8 cellular contexts compared by ENCODE assay signal in genomic region chr18:77983270-77983669, GRCh38.
"Had no signal": no experiment of that assay in that cellular context is flagged by ENCODE, and none has a peak within 500 bp of the region (broad histone marks: within the 10 kb centered on the region; RNA-seq: fewer than 3 reads in every experiment).

No MANE protein-coding gene starts in this region.

- FAIRE-seq: G401.6, GM12878, GM12891, GM12892, GM18507, GM19239 had no signal

- H3K4me3 ChIP-seq: GM12878 had no signal

- DNase-seq: GDM1, GF-D8 had no signal

- ATAC-seq: GM12878 had no signal
